ENCODE assay signal across 1 cellular context in the genomic region with DNA sequence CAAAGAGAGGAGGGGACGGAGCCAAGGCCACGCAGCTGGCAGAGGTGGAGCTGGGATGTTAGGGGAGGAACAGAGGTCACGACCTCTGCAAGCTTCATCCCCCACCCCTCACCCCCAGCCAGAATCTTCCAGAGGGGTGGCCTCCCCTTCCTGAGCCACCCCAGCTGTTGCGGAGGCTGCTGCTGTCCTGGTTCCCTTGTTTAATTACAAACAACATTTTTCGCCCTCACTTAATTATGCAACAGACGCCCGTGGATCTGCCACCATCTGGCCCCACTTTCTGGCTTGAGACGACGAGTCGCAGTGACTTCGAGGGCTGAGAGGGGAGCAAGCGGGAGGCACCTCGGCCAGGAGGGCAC.
TF ChIP-seq lines count a peak whose summit lies in the region.

No MANE protein-coding gene starts in this region.

TF ChIP-seq in WTC11, 78 proteins besides CTCF, POLR2A, EP300 and RAD21 (continued from another document):
- TF ChIP-seq, protein P1, sequence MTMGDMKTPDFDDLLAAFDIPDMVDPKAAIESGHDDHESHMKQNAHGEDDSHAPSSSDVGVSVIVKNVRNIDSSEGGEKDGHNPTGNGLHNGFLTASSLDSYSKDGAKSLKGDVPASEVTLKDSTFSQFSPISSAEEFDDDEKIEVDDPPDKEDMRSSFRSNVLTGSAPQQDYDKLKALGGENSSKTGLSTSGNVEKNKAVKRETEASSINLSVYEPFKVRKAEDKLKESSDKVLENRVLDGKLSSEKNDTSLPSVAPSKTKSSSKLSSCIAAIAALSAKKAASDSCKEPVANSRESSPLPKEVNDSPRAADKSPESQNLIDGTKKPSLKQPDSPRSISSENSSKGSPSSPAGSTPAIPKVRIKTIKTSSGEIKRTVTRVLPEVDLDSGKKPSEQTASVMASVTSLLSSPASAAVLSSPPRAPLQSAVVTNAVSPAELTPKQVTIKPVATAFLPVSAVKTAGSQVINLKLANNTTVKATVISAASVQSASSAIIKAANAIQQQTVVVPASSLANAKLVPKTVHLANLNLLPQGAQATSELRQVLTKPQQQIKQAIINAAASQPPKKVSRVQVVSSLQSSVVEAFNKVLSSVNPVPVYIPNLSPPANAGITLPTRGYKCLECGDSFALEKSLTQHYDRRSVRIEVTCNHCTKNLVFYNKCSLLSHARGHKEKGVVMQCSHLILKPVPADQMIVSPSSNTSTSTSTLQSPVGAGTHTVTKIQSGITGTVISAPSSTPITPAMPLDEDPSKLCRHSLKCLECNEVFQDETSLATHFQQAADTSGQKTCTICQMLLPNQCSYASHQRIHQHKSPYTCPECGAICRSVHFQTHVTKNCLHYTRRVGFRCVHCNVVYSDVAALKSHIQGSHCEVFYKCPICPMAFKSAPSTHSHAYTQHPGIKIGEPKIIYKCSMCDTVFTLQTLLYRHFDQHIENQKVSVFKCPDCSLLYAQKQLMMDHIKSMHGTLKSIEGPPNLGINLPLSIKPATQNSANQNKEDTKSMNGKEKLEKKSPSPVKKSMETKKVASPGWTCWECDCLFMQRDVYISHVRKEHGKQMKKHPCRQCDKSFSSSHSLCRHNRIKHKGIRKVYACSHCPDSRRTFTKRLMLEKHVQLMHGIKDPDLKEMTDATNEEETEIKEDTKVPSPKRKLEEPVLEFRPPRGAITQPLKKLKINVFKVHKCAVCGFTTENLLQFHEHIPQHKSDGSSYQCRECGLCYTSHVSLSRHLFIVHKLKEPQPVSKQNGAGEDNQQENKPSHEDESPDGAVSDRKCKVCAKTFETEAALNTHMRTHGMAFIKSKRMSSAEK (CRISPR knock-in tag; IDR thresholded peaks at IDR 0.05; ENCODE audit: borderline replicate concordance), result no peak
- TF ChIP-seq JUN (CRISPR knock-in tag; IDR thresholded peaks at IDR 0.05) (no peak), NR3C1 (CRISPR knock-in tag; conservative IDR thresholded peaks at IDR 0.05; ENCODE audit: low read depth) (no peak), NR2C2 (CRISPR knock-in tag; IDR thresholded peaks at IDR 0.05) (no peak), KAT7 (CRISPR knock-in tag; IDR thresholded peaks at IDR 0.05; ENCODE audit: borderline replicate concordance) (no peak)
- TF ChIP-seq, protein P2, sequence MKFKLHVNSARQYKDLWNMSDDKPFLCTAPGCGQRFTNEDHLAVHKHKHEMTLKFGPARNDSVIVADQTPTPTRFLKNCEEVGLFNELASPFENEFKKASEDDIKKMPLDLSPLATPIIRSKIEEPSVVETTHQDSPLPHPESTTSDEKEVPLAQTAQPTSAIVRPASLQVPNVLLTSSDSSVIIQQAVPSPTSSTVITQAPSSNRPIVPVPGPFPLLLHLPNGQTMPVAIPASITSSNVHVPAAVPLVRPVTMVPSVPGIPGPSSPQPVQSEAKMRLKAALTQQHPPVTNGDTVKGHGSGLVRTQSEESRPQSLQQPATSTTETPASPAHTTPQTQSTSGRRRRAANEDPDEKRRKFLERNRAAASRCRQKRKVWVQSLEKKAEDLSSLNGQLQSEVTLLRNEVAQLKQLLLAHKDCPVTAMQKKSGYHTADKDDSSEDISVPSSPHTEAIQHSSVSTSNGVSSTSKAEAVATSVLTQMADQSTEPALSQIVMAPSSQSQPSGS (CRISPR knock-in tag; IDR thresholded peaks at IDR 0.05; ENCODE audit: borderline replicate concordance, low read depth), result no peak
